Comparison of ENCODE assay signal across 34 cellular contexts in genomic region chr17:28433696-28434095, GRCh38. TPM values are rescaled to one million over a fixed set of nuclear protein-coding genes. Genes with fewer than 3 reads are reported as not detected.
"Had no signal": no experiment of that assay in that cellular context is flagged by ENCODE, and none has a peak within 500 bp of the region (broad histone marks: within the 10 kb centered on the region; RNA-seq: fewer than 3 reads in every experiment).

No MANE protein-coding gene starts in this region.

- H3K27me3 ChIP-seq: brain microvascular endothelial cell had no signal

- DNase-seq: activated B cell treated with CpG ODN at 0.5 μM for 24 hours; activated CD4-positive, alpha-beta memory T cell treated with anti-CD3 and anti-CD28 coated beads for 36 hours; activated CD4-positive, alpha-beta T cell treated with anti-CD3 and anti-CD28 coated beads for 4 hours; activated CD4-positive, alpha-beta T cell treated with anti-CD3 and anti-CD28 coated beads, Interleukin-2, amount 50 U/mL, for 1 hour; activated CD4-positive, CD25-positive, alpha-beta regulatory T cell treated with anti-CD3 and anti-CD28 coated beads, Interleukin-2, amount 50 U/mL, for 72 hours; activated CD8-positive, alpha-beta memory T cell treated with anti-CD3 and anti-CD28 coated beads, Interleukin-2, amount 50 U/mL, for 4 hours; activated effector memory CD4-positive, alpha-beta T cell treated with Interleukin-2 at 50 U/mL for 16 hours; activated naive CD4-positive, alpha-beta T cell treated with anti-CD3 and anti-CD28 coated beads, Interleukin-2, amount 10 ng/mL, durations not matched to agents 7 days and 5 days; activated naive CD8-positive, alpha-beta T cell treated with anti-CD3 and anti-CD28 coated beads, Interleukin-2, amount 50 U/mL, for 24 hours; activated T-cell treated with anti-CD3 and anti-CD28 coated beads for 4 hours; activated T-cell treated with anti-CD3 and anti-CD28 coated beads, Interleukin-2, amount 50 U/mL, for 4 hours; aorta; brain microvascular endothelial cell; central memory CD4-positive, alpha-beta T cell; Kasumi-1; MG63; NCI-H1092; NCI-H1436 treated with DMSO at 0.1 percent for 48 hours; NCI-H1694 treated with DMSO at 0.1 percent for 48 hours; NCI-H2029; NCI-H345; NCI-H526 treated with DMSO at 0.1 percent for 48 hours; NCI-H774; SHP77; SJCRH30 had no signal

- H3K27ac ChIP-seq: brain microvascular endothelial cell, SJCRH30, SK-N-MC had no signal

- ATAC-seq: activated naive CD8-positive, alpha-beta T cell treated with anti-CD3 and anti-CD28 coated beads, Interleukin-2, amount 50 U/mL, for 24 hours; activated T-cell treated with anti-CD3 and anti-CD28 coated beads, Interleukin-2, amount 50 U/mL, for 4 hours had no signal

- H3K9me3 Mint-ChIP-seq: activated B cell treated with CpG ODN at 0.5 μM for 24 hours; activated CD4-positive, alpha-beta memory T cell treated with anti-CD3 and anti-CD28 coated beads for 36 hours; activated naive CD4-positive, alpha-beta T cell treated with anti-CD3 and anti-CD28 coated beads, Interleukin-2, amount 10 ng/mL, durations not matched to agents 7 days and 5 days; activated naive CD8-positive, alpha-beta T cell treated with anti-CD3 and anti-CD28 coated beads, Interleukin-2, amount 50 U/mL, for 24 hours; activated T-cell treated with anti-CD3 and anti-CD28 coated beads, Interleukin-2, amount 50 U/mL, for 4 hours; activated T-helper 1 cell treated with anti-CD3 and anti-CD28 coated beads, Interleukin-12 subunit alpha, Interleukin-12 subunit beta, Interleukin-2, Interleukin-4 antibody, amounts not matched to agents 30 ng/mL and 10 ng/mL and 1 ng/mL, durations not matched to agents 14 hours and 24 hours and 36 hours; T-helper 1 cell treated with Interleukin-12 subunit alpha and Interleukin-12 subunit beta and Interleukin-4 antibody, amounts not matched to agents 30 μg/mL and 1 μg/mL, for 36 hours; T-helper 2 cell treated with Interferon-gamma antibody and Interleukin-4, amounts not matched to agents 5 μg/mL and 100 μg/mL, for 36 hours had no signal

- H3K4me3 Mint-ChIP-seq: activated B cell treated with CpG ODN at 0.5 μM for 24 hours; activated CD4-positive, alpha-beta memory T cell treated with anti-CD3 and anti-CD28 coated beads for 36 hours; activated naive CD4-positive, alpha-beta T cell treated with anti-CD3 and anti-CD28 coated beads, Interleukin-2, amount 10 ng/mL, durations not matched to agents 7 days and 5 days; activated naive CD8-positive, alpha-beta T cell; activated naive CD8-positive, alpha-beta T cell treated with anti-CD3 and anti-CD28 coated beads, Interleukin-2, amount 50 U/mL, for 24 hours; activated T-cell treated with anti-CD3 and anti-CD28 coated beads, Interleukin-2, amount 50 U/mL, for 4 hours; activated T-helper 1 cell treated with anti-CD3 and anti-CD28 coated beads, Interleukin-12 subunit alpha, Interleukin-12 subunit beta, Interleukin-2, Interleukin-4 antibody, amounts not matched to agents 30 ng/mL and 10 ng/mL and 1 ng/mL, durations not matched to agents 14 hours and 24 hours and 36 hours; T-helper 1 cell treated with Interleukin-12 subunit alpha and Interleukin-12 subunit beta and Interleukin-4 antibody, amounts not matched to agents 30 μg/mL and 1 μg/mL, for 36 hours; T-helper 2 cell treated with Interferon-gamma antibody and Interleukin-4, amounts not matched to agents 5 μg/mL and 100 μg/mL, for 36 hours had no signal

- H3K4me1 ChIP-seq: SJCRH30 had no signal

- H3K36me3 Mint-ChIP-seq: activated CD4-positive, alpha-beta memory T cell treated with anti-CD3 and anti-CD28 coated beads for 36 hours; activated naive CD4-positive, alpha-beta T cell treated with anti-CD3 and anti-CD28 coated beads, Interleukin-2, amount 10 ng/mL, durations not matched to agents 7 days and 5 days; activated naive CD8-positive, alpha-beta T cell had no signal

- H3K4me3 ChIP-seq: MG63, SJCRH30, SK-N-MC had no signal

- H3K4me1 Mint-ChIP-seq: activated B cell treated with CpG ODN at 0.5 μM for 24 hours; activated naive CD4-positive, alpha-beta T cell treated with anti-CD3 and anti-CD28 coated beads, Interleukin-2, amount 10 ng/mL, durations not matched to agents 7 days and 5 days; activated naive CD8-positive, alpha-beta T cell treated with anti-CD3 and anti-CD28 coated beads, Interleukin-2, amount 50 U/mL, for 24 hours had no signal

- H3K36me3 ChIP-seq: brain microvascular endothelial cell, MG63, SJCRH30 had no signal

- H3K27ac Mint-ChIP-seq: activated B cell treated with CpG ODN at 0.5 μM for 24 hours; activated CD4-positive, alpha-beta memory T cell treated with anti-CD3 and anti-CD28 coated beads for 36 hours; activated naive CD4-positive, alpha-beta T cell treated with anti-CD3 and anti-CD28 coated beads, Interleukin-2, amount 10 ng/mL, durations not matched to agents 7 days and 5 days; activated naive CD8-positive, alpha-beta T cell; activated naive CD8-positive, alpha-beta T cell treated with anti-CD3 and anti-CD28 coated beads, Interleukin-2, amount 50 U/mL, for 24 hours; activated T-helper 1 cell treated with anti-CD3 and anti-CD28 coated beads, Interleukin-12 subunit alpha, Interleukin-12 subunit beta, Interleukin-2, Interleukin-4 antibody, amounts not matched to agents 30 ng/mL and 10 ng/mL and 1 ng/mL, durations not matched to agents 14 hours and 24 hours and 36 hours; T-helper 1 cell treated with Interleukin-12 subunit alpha and Interleukin-12 subunit beta and Interleukin-4 antibody, amounts not matched to agents 30 μg/mL and 1 μg/mL, for 36 hours; T-helper 2 cell treated with Interferon-gamma antibody and Interleukin-4, amounts not matched to agents 5 μg/mL and 100 μg/mL, for 36 hours had no signal

- H3K27me3 Mint-ChIP-seq: activated naive CD8-positive, alpha-beta T cell had no signal

- H3K9me3 ChIP-seq: MG63, SJCRH30 had no signal

RNA-seq across cellular contexts. Expression of gene SLC13A2, which starts 39.7 kb away (rescaled TPM):
- total RNA-seq: activated B cell treated with CpG ODN at 0.5 μM for 24 hours; activated CD4-positive, alpha-beta memory T cell treated with anti-CD3 and anti-CD28 coated beads for 36 hours; activated T-cell treated with anti-CD3 and anti-CD28 coated beads, Interleukin-2, amount 50 U/mL, for 4 hours; activated T-helper 1 cell treated with anti-CD3 and anti-CD28 coated beads, Interleukin-12 subunit alpha, Interleukin-12 subunit beta, Interleukin-2, Interleukin-4 antibody, amounts not matched to agents 30 ng/mL and 10 ng/mL and 1 ng/mL, durations not matched to agents 14 hours and 24 hours and 36 hours; aorta; cerebellum; NCI-H460; OCI-LY7; RPMI7951; SJCRH30 had no signal
